Comparison of ENCODE assay signal across 17 cellular contexts in genomic region chr21:40976198-40977114, GRCh38.
A peak's percentile ranks its signal among the peaks of the same experiment; 100 is the strongest.
DNase-seq lines count a peak whose midpoint lies in the region; ATAC-seq and TF ChIP-seq lines count a peak whose summit lies in the region.
"Had no signal": no experiment of that assay in that cellular context is flagged by ENCODE, and none has a peak within 500 bp of the region (broad histone marks: within the 10 kb centered on the region; RNA-seq: fewer than 3 reads in every experiment).

No MANE protein-coding gene starts in this region.

- no peaks in the 10 kb centered on the region for H4K20me1 ChIP-seq in OCI-LY3 (ENCODE audit: insufficient read depth, low read length)

- H2AFZ ChIP-seq in OCI-LY3 (ENCODE audit: low read depth, low read length) = no peak overlapping the region

- H3K27ac Mint-ChIP-seq in type B pancreatic cell = peak overlapping the region; percentile 63
- H3K27ac Mint-ChIP-seq in activated naive CD4-positive, alpha-beta T cell treated with anti-CD3 and anti-CD28 coated beads, Interleukin-2, amount 50 U/mL, for 72 hours = no peak overlapping the region
- H3K27ac Mint-ChIP-seq: activated CD8-positive, alpha-beta T cell treated with anti-CD3 and anti-CD28 coated beads, Interleukin-2, amount 10 ng/mL, durations not matched to agents 7 days and 5 days; activated naive CD4-positive, alpha-beta T cell treated with anti-CD3 and anti-CD28 coated beads, Interleukin-2, amount 50 U/mL, for 24 hours; H9 had no signal

- no peaks in the 10 kb centered on the region for H3K4me1 Mint-ChIP-seq in type B pancreatic cell (ENCODE audit: unreplicated experiment)
- H3K4me1 Mint-ChIP-seq: activated naive CD4-positive, alpha-beta T cell treated with anti-CD3 and anti-CD28 coated beads, Interleukin-2, amount 50 U/mL, for 24 hours; H9 had no signal

- peak overlapping the region; percentile 40 for H3K4me2 ChIP-seq in OCI-LY3 (ENCODE audit: low read length)

- peaks cover 9% of the 10 kb centered on the region for H3K36me3 ChIP-seq in OCI-LY3 (replicated peaks; ENCODE audit: low read depth, low read length)

- peaks cover 3% of the 10 kb centered on the region for H3K36me3 Mint-ChIP-seq in type B pancreatic cell
- H3K36me3 Mint-ChIP-seq in activated naive CD4-positive, alpha-beta T cell treated with anti-CD3 and anti-CD28 coated beads, Interleukin-2, amount 50 U/mL, for 72 hours = peaks cover 0 to 10% of the 10 kb centered on the region in 2 donors
- H3K36me3 Mint-ChIP-seq: activated naive CD4-positive, alpha-beta T cell treated with anti-CD3 and anti-CD28 coated beads, Interleukin-2, amount 50 U/mL, for 24 hours had no signal

- H3K4me1 ChIP-seq in OCI-LY3 (ENCODE audit: low read length) = peaks cover 17% of the 10 kb centered on the region

- no peak overlapping the region for H3K4me3 Mint-ChIP-seq in type B pancreatic cell
- H3K4me3 Mint-ChIP-seq: activated CD8-positive, alpha-beta T cell treated with anti-CD3 and anti-CD28 coated beads, Interleukin-2, amount 10 ng/mL, durations not matched to agents 7 days and 5 days; activated naive CD4-positive, alpha-beta T cell treated with anti-CD3 and anti-CD28 coated beads, Interleukin-2, amount 50 U/mL, for 24 hours; activated T-cell treated with anti-CD3 and anti-CD28 coated beads, Interleukin-2, amount 50 U/mL, for 4 hours; H9 had no signal

- peak overlapping the region; percentile 84 for H3K27ac ChIP-seq in OCI-LY3 (ENCODE audit: low read length)

- no peak for ATAC-seq in activated naive CD4-positive, alpha-beta T cell treated with anti-CD3 and anti-CD28 coated beads, Interleukin-2, amount 50 U/mL, for 72 hours
- ATAC-seq in HG03342 (IDR thresholded peaks at IDR 0.05; ENCODE audit: unreplicated experiment) (no peak), GM21528 (IDR thresholded peaks at IDR 0.05; ENCODE audit: low FRiP score, unreplicated experiment) (no peak)
- ATAC-seq: activated CD4-positive, CD25-positive, alpha-beta regulatory T cell treated with anti-CD3 and anti-CD28 coated beads, Interleukin-2, amount 50 U/mL, for 24 hours; activated CD8-positive, alpha-beta T cell treated with anti-CD3 and anti-CD28 coated beads, Interleukin-2, amount 10 ng/mL, durations not matched to agents 7 days and 5 days; activated T-cell treated with anti-CD3 and anti-CD28 coated beads, Interleukin-2, amount 50 U/mL, for 4 hours had no signal

- H3K79me2 ChIP-seq in OCI-LY3 (ENCODE audit: low read length) = no peaks in the 10 kb centered on the region

- 0 out of 2 replicates have a peak overlapping the region, but pooled peaks have one; percentile 9 for H3K4me3 ChIP-seq in OCI-LY3 (ENCODE audit: low read length)

- H3K27me3 ChIP-seq in OCI-LY3 (ENCODE audit: low read depth, low read length) = no peaks in the 10 kb centered on the region

- peaks cover 5% of the 10 kb centered on the region; the same call in 1 of the 2 replicates for H3K9me3 ChIP-seq in OCI-LY3 (ENCODE audit: insufficient read depth, low read length)

- peak overlapping the region; percentile 31; the same call in 1 of the 2 replicates for H3K9ac ChIP-seq in OCI-LY3 (ENCODE audit: low read length)

- H3K27me3 Mint-ChIP-seq in type B pancreatic cell = peaks cover 3% of the 10 kb centered on the region

- TF ChIP-seq CTCF in OCI-LY3 (IDR thresholded peaks at IDR 0.05; ENCODE audit: low read depth, low read length) (no peak), type B pancreatic cell (conservative IDR thresholded peaks at IDR 0.05) (no peak)

- H3K9me3 Mint-ChIP-seq in type B pancreatic cell = no peaks in the 10 kb centered on the region
- H3K9me3 Mint-ChIP-seq in activated naive CD4-positive, alpha-beta T cell treated with anti-CD3 and anti-CD28 coated beads, Interleukin-2, amount 50 U/mL, for 72 hours = peaks cover 11 to 12% of the 10 kb centered on the region in 2 donors

- DNase-seq in KG1 (lab: John Stamatoyannopoulos, UW) (peak; percentile 14), globus pallidus (ENCODE audit: low spot score) (peak; percentile 47), type B pancreatic cell (ENCODE audit: extremely low spot score, unreplicated experiment) (no peak)
- no peak for DNase-seq in activated naive CD4-positive, alpha-beta T cell treated with anti-CD3 and anti-CD28 coated beads, Interleukin-2, amount 50 U/mL, for 72 hours (ENCODE audit: low spot score in 2 of 2)
- DNase-seq: activated CD8-positive, alpha-beta T cell treated with anti-CD3 and anti-CD28 coated beads, Interleukin-2, amount 10 ng/mL, durations not matched to agents 7 days and 5 days; activated T-cell treated with anti-CD3 and anti-CD28 coated beads, Interleukin-2, amount 50 U/mL, for 4 hours; H9; head of caudate nucleus; NCI-H2029; NCI-H446 treated with DMSO at 0.1 percent for 48 hours; retina; Right ventricle myocardium superior had no signal

Comparison
In these comparisons a context has a peak if more than half of its experiments do, and no peak if none do; other contexts are left out.
1. DNase-seq: peak in KG1 (single experiment) and globus pallidus (single experiment); none in type B pancreatic cell (single experiment) and activated naive CD4-positive, alpha-beta T cell treated with anti-CD3 and anti-CD28 coated beads, Interleukin-2, amount 50 U/mL, for 72 hours (0 of 2).